In genomic region chr7:27434729-27435400, GRCh38 we compare ENCODE assay signal across 17 cellular contexts.
DNase-seq lines count a peak whose midpoint lies in the region; ATAC-seq and TF ChIP-seq lines count a peak whose summit lies in the region.
"Had no signal": no experiment of that assay in that cellular context is flagged by ENCODE, and none has a peak within 500 bp of the region (broad histone marks: within the 10 kb centered on the region; RNA-seq: fewer than 3 reads in every experiment).

No MANE protein-coding gene starts in this region.

- no peak overlapping the region for H3K27ac ChIP-seq in mesenchymal stem cell (ENCODE audit: low read length, poor library complexity, severe bottlenecking)
- H3K27ac ChIP-seq: BLaER1 treated with 17β-estradiol and CSF1 and Interleukin-3, amounts not matched to agents 10 nM and 100 nM; WERI-Rb-1 had no signal

- TF ChIP-seq CTCF in BE2C (IDR thresholded peaks at IDR 0.05; ENCODE audit: low read depth, low read length) (peak; percentile 33), HFF-Myc (IDR thresholded peaks at IDR 0.05; ENCODE audit: low read depth, low read length, missing control alignments) (peak; percentile 46), astrocyte of the spinal cord (IDR thresholded peaks at IDR 0.05; ENCODE audit: low read depth, low read length) (peak; percentile 23)

- H3K27ac Mint-ChIP-seq in T-helper 2 cell treated with Interferon-gamma antibody and Interleukin-4, amounts not matched to agents 5 μg/mL and 100 μg/mL, for 36 hours = no peak overlapping the region
- H3K27ac Mint-ChIP-seq: activated CD8-positive, alpha-beta memory T cell treated with anti-CD3 and anti-CD28 coated beads, Interleukin-2, amount 10 ng/mL, durations not matched to agents 7 days and 5 days; activated naive CD4-positive, alpha-beta T cell treated with anti-CD3 and anti-CD28 coated beads, Interleukin-2, amount 10 ng/mL, durations not matched to agents 7 days and 5 days; progenitor cell of endocrine pancreas had no signal

- H3K4me3 ChIP-seq in BE2C (ENCODE audit: low read depth, low read length) (no peak overlapping the region), HFF-Myc (replicated peaks; ENCODE audit: low read depth, low read length) (no peak overlapping the region), astrocyte of the spinal cord (ENCODE audit: low read depth, low read length) (no peak overlapping the region), mesenchymal stem cell (ENCODE audit: insufficient read depth in 1 of 2, low read depth in 1 of 2, low read length in 2 of 2) (no peak overlapping the region)
- H3K4me3 ChIP-seq: BLaER1 treated with 17β-estradiol and CSF1 and Interleukin-3, amounts not matched to agents 10 nM and 100 nM had no signal

- no peaks in the 10 kb centered on the region for H3K4me1 Mint-ChIP-seq in T-helper 2 cell treated with Interferon-gamma antibody and Interleukin-4, amounts not matched to agents 5 μg/mL and 100 μg/mL, for 36 hours (ENCODE audit: low read depth)
- H3K4me1 Mint-ChIP-seq: activated CD8-positive, alpha-beta memory T cell treated with anti-CD3 and anti-CD28 coated beads, Interleukin-2, amount 10 ng/mL, durations not matched to agents 7 days and 5 days; activated naive CD4-positive, alpha-beta T cell treated with anti-CD3 and anti-CD28 coated beads, Interleukin-2, amount 10 ng/mL, durations not matched to agents 7 days and 5 days had no signal

- WGBS in mesenchymal stem cell = 66% methylated on average over 5 of the region's 5 CpGs

- no peak overlapping the region for H3K9ac ChIP-seq in mesenchymal stem cell (ENCODE audit: low read length)
- H3K9ac ChIP-seq: BLaER1 treated with 17β-estradiol and CSF1 and Interleukin-3, amounts not matched to agents 10 nM and 100 nM had no signal

- no peaks in the 10 kb centered on the region for H3K9me3 ChIP-seq in BE2C
- no peaks in the 10 kb centered on the region for H3K9me3 ChIP-seq in mesenchymal stem cell (ENCODE audit: control insufficient read depth, low read length)
- H3K9me3 ChIP-seq: BLaER1 treated with 17β-estradiol and CSF1 and Interleukin-3, amounts not matched to agents 10 nM and 100 nM had no signal

- H2BK12ac ChIP-seq in mesenchymal stem cell (ENCODE audit: low read length in 2 of 2) = no peak overlapping the region

- ATAC-seq in GM21717 (IDR thresholded peaks at IDR 0.05; ENCODE audit: unreplicated experiment) = no peak
- no peak for ATAC-seq in HG02885 (IDR thresholded peaks at IDR 0.05; ENCODE audit: poor library complexity, unreplicated experiment)
- ATAC-seq: activated CD8-positive, alpha-beta memory T cell treated with anti-CD3 and anti-CD28 coated beads, Interleukin-2, amount 10 ng/mL, durations not matched to agents 7 days and 5 days had no signal

- H3K23ac ChIP-seq in mesenchymal stem cell (ENCODE audit: low read length in 2 of 2) = no peak overlapping the region

- no peaks in the 10 kb centered on the region for H3K36me3 Mint-ChIP-seq in T-helper 2 cell treated with Interferon-gamma antibody and Interleukin-4, amounts not matched to agents 5 μg/mL and 100 μg/mL, for 36 hours (ENCODE audit: low read depth)
- H3K36me3 Mint-ChIP-seq: activated CD8-positive, alpha-beta memory T cell treated with anti-CD3 and anti-CD28 coated beads, Interleukin-2, amount 10 ng/mL, durations not matched to agents 7 days and 5 days; activated naive CD4-positive, alpha-beta T cell treated with anti-CD3 and anti-CD28 coated beads, Interleukin-2, amount 10 ng/mL, durations not matched to agents 7 days and 5 days had no signal

- no peak overlapping the region for H3K4ac ChIP-seq in mesenchymal stem cell (ENCODE audit: low read depth in 1 of 2, low read length in 2 of 2)

- H2BK120ac ChIP-seq in mesenchymal stem cell (ENCODE audit: low read depth, low read length) = no peak overlapping the region

- H3K4me1 ChIP-seq in BE2C = no peaks in the 10 kb centered on the region; the same call in none of the 2 replicates
- peaks cover 1% of the 10 kb centered on the region for H3K4me1 ChIP-seq in mesenchymal stem cell (ENCODE audit: control insufficient read depth, insufficient read depth, low read depth, low read length)

- no peak overlapping the region for H3K14ac ChIP-seq in mesenchymal stem cell (ENCODE audit: low read length in 2 of 2)

- H3K36me3 ChIP-seq in BE2C (no peaks in the 10 kb centered on the region), mesenchymal stem cell (ENCODE audit: control insufficient read depth in 1 of 2, insufficient read depth in 2 of 2, low read depth in 1 of 2, low read length in 2 of 2) (no peaks in the 10 kb centered on the region)
- H3K36me3 ChIP-seq: BLaER1 treated with 17β-estradiol and CSF1 and Interleukin-3, amounts not matched to agents 10 nM and 100 nM; WERI-Rb-1 had no signal

- no peak overlapping the region for H3K4me2 ChIP-seq in mesenchymal stem cell (ENCODE audit: low read length, poor library complexity, severe bottlenecking)
- H3K4me2 ChIP-seq: BLaER1 treated with 17β-estradiol and CSF1 and Interleukin-3, amounts not matched to agents 10 nM and 100 nM had no signal

- DNase-seq in BE2C = no peak
- peak; percentile 69 for DNase-seq in HFF-Myc (ENCODE audit: extremely low read depth, low read depth)
- DNase-seq in astrocyte of the spinal cord (ENCODE audit: low read depth, low spot score) = peak; percentile 6
- peak; percentile 77 for DNase-seq in mesenchymal stem cell
- DNase-seq in T-helper 2 cell treated with Interferon-gamma antibody and Interleukin-4, amounts not matched to agents 5 μg/mL and 100 μg/mL, for 36 hours (ENCODE audit: low spot score) = no peak
- DNase-seq in activated effector memory CD4-positive, alpha-beta T cell treated with anti-CD3 and anti-CD28 coated beads, Interleukin-2, amount 50 U/mL, for 16 hours = no peak
- DNase-seq: activated CD8-positive, alpha-beta memory T cell treated with anti-CD3 and anti-CD28 coated beads, Interleukin-2, amount 10 ng/mL, durations not matched to agents 7 days and 5 days; activated naive CD4-positive, alpha-beta T cell treated with anti-CD3 and anti-CD28 coated beads, Interleukin-2, amount 10 ng/mL, durations not matched to agents 7 days and 5 days; caudate nucleus; DMS79 treated with DMSO at 0.1 percent for 48 hours; Kasumi-1; NCI-H1930; WERI-Rb-1 had no signal

- H2AK5ac ChIP-seq in mesenchymal stem cell (ENCODE audit: low read length, severe bottlenecking) = no peak overlapping the region

- no peaks in the 10 kb centered on the region for H3K9me3 Mint-ChIP-seq in T-helper 2 cell treated with Interferon-gamma antibody and Interleukin-4, amounts not matched to agents 5 μg/mL and 100 μg/mL, for 36 hours
- H3K9me3 Mint-ChIP-seq: activated naive CD4-positive, alpha-beta T cell treated with anti-CD3 and anti-CD28 coated beads, Interleukin-2, amount 10 ng/mL, durations not matched to agents 7 days and 5 days had no signal

- H3K18ac ChIP-seq in mesenchymal stem cell (ENCODE audit: low read depth in 1 of 2, low read length in 2 of 2) = peak overlapping the region in 1 of 2 experiments; percentile 30

- in situ Hi-C loops in astrocyte of the spinal cord (cut with HindIII; ENCODE audit: low sequenced_read_pairs) = no loop called here

- H3K27me3 ChIP-seq in BE2C (no peaks in the 10 kb centered on the region), mesenchymal stem cell (ENCODE audit: control insufficient read depth in 1 of 2, insufficient read depth in 1 of 2, low read length in 2 of 2) (peaks cover 0 to 12% of the 10 kb centered on the region in 2 experiments)
- H3K27me3 ChIP-seq: BLaER1 treated with 17β-estradiol and CSF1 and Interleukin-3, amounts not matched to agents 10 nM and 100 nM had no signal

- no peak overlapping the region for H2BK5ac ChIP-seq in mesenchymal stem cell (ENCODE audit: low read depth, low read length, poor library complexity, severe bottlenecking)

- H4K8ac ChIP-seq in mesenchymal stem cell (ENCODE audit: low read length) = no peak overlapping the region

- no peak overlapping the region for H2BK15ac ChIP-seq in mesenchymal stem cell (ENCODE audit: low read depth, poor library complexity, severe bottlenecking)

- H3K27me3 Mint-ChIP-seq in T-helper 2 cell treated with Interferon-gamma antibody and Interleukin-4, amounts not matched to agents 5 μg/mL and 100 μg/mL, for 36 hours (ENCODE audit: low read depth) = peaks cover 7% of the 10 kb centered on the region

- H2AFZ ChIP-seq in mesenchymal stem cell (ENCODE audit: low read depth, low read length) = no peak overlapping the region

- H4K91ac ChIP-seq in mesenchymal stem cell (ENCODE audit: low read length) = no peak overlapping the region

- H3K79me1 ChIP-seq in mesenchymal stem cell (replicated peaks; ENCODE audit: low read length, poor library complexity, severe bottlenecking) = no peaks in the 10 kb centered on the region

- H3K4me3 Mint-ChIP-seq in T-helper 2 cell treated with Interferon-gamma antibody and Interleukin-4, amounts not matched to agents 5 μg/mL and 100 μg/mL, for 36 hours = no peak overlapping the region
- H3K4me3 Mint-ChIP-seq: activated CD8-positive, alpha-beta memory T cell treated with anti-CD3 and anti-CD28 coated beads, Interleukin-2, amount 10 ng/mL, durations not matched to agents 7 days and 5 days; activated naive CD4-positive, alpha-beta T cell treated with anti-CD3 and anti-CD28 coated beads, Interleukin-2, amount 10 ng/mL, durations not matched to agents 7 days and 5 days had no signal

Comparison
In these comparisons a context has a peak if more than half of its experiments do, and no peak if none do; other contexts are left out.
1. DNase-seq: peak in HFF-Myc (single experiment), astrocyte of the spinal cord (single experiment) and mesenchymal stem cell (single experiment); none in BE2C (single experiment), T-helper 2 cell treated with Interferon-gamma antibody and Interleukin-4, amounts not matched to agents 5 μg/mL and 100 μg/mL, for 36 hours (single experiment) and activated effector memory CD4-positive, alpha-beta T cell treated with anti-CD3 and anti-CD28 coated beads, Interleukin-2, amount 50 U/mL, for 16 hours (single experiment).
2. Peak in every context shown above with its lines, with median percentiles within 50 percentile points of each other: CTCF ChIP-seq.